In genomic region chr12:25152055-25152454, GRCh38 we compare ENCODE assay signal across 31 cellular contexts. TPM values are rescaled to one million over a fixed set of nuclear protein-coding genes. Genes with fewer than 3 reads are reported as not detected.
DNase-seq lines count a peak whose midpoint lies in the region; FAIRE-seq and TF ChIP-seq lines count a peak whose summit lies in the region.
"Had no signal": no experiment of that assay in that cellular context is flagged by ENCODE, and none has a peak within 500 bp of the region (broad histone marks: within the 10 kb centered on the region; RNA-seq: fewer than 3 reads in every experiment).

No MANE protein-coding gene starts in this region.

- no peaks in the 10 kb centered on the region for H3K9me3 ChIP-seq in astrocyte (ENCODE audit: insufficient read depth, low read depth, low read length)
- H3K9me3 ChIP-seq in hepatocyte (ENCODE audit: low read depth), result no peaks in the 10 kb centered on the region
- H3K9me3 ChIP-seq in smooth muscle cell (replicated peaks; ENCODE audit: low read depth), result no peaks in the 10 kb centered on the region
- H3K9me3 ChIP-seq: suprapubic skin had no signal

- H3K4me3 ChIP-seq in astrocyte (ENCODE audit: insufficient read depth, low read depth, low read length) (no peak overlapping the region), hepatocyte (no peak overlapping the region), smooth muscle cell (no peak overlapping the region)
- H3K4me3 ChIP-seq: PC-9, suprapubic skin had no signal

- peaks cover 16% of the 10 kb centered on the region for H3F3A ChIP-seq in smooth muscle cell (ENCODE audit: low read depth)

- H3K79me2 ChIP-seq in astrocyte (ENCODE audit: insufficient read depth, low read length) (no peaks in the 10 kb centered on the region), hepatocyte (no peaks in the 10 kb centered on the region), smooth muscle cell (ENCODE audit: low read depth) (no peaks in the 10 kb centered on the region)

- H3K4me3 Mint-ChIP-seq in HFFc6 (no peak overlapping the region), astrocyte (ENCODE audit: unreplicated experiment) (no peak overlapping the region)
- H3K4me3 Mint-ChIP-seq: activated naive CD4-positive, alpha-beta T cell treated with anti-CD3 and anti-CD28 coated beads, Interleukin-2, amount 50 U/mL, for 24 hours; mesothelial cell of epicardium; naive thymus-derived CD4-positive, alpha-beta T cell; stimulated activated naive B cell treated with anti-CD40 and anti-IgM and Interleukin-4, amounts not matched to agents 10 μg/mL and 1 μg/mL and 100 μg/mL, for 72 hours had no signal

- H3K9ac ChIP-seq in astrocyte (ENCODE audit: low read length) (no peak overlapping the region), smooth muscle cell (ENCODE audit: low read depth) (peak overlapping the region; percentile 50)

- peak overlapping the region; percentile 46 for H3K4me2 ChIP-seq in astrocyte (ENCODE audit: low read length)
- no peak overlapping the region for H3K4me2 ChIP-seq in hepatocyte
- peak overlapping the region; percentile 30 for H3K4me2 ChIP-seq in smooth muscle cell
- H3K4me2 ChIP-seq: PC-9 had no signal

- no peaks in the 10 kb centered on the region for H3K9me2 ChIP-seq in hepatocyte (replicated peaks; ENCODE audit: insufficient read depth)

- peak overlapping the region; percentile 25 for H2AFZ ChIP-seq in astrocyte (ENCODE audit: low read depth, low read length)
- H2AFZ ChIP-seq in hepatocyte, result no peak overlapping the region
- H2AFZ ChIP-seq in smooth muscle cell (ENCODE audit: low read depth), result peak overlapping the region; percentile 1
- H2AFZ ChIP-seq: PC-9 had no signal

- no peaks in the 10 kb centered on the region for H4K20me1 ChIP-seq in astrocyte (ENCODE audit: insufficient read depth, low read length)
- H4K20me1 ChIP-seq in hepatocyte (ENCODE audit: insufficient read depth, poor library complexity, severe bottlenecking), result no peaks in the 10 kb centered on the region
- no peaks in the 10 kb centered on the region for H4K20me1 ChIP-seq in smooth muscle cell (ENCODE audit: low read depth)

- H3K27me3 Mint-ChIP-seq in HFFc6 (ENCODE audit: insufficient read depth) (no peaks in the 10 kb centered on the region), astrocyte (ENCODE audit: low read depth, unreplicated experiment) (no peaks in the 10 kb centered on the region)
- H3K27me3 Mint-ChIP-seq: activated naive CD4-positive, alpha-beta T cell treated with anti-CD3 and anti-CD28 coated beads, Interleukin-2, amount 50 U/mL, for 24 hours; stimulated activated naive B cell treated with anti-CD40 and anti-IgM and Interleukin-4, amounts not matched to agents 10 μg/mL and 1 μg/mL and 100 μg/mL, for 72 hours had no signal

- H3K36me3 ChIP-seq in astrocyte (ENCODE audit: insufficient read depth, low read length), result no peaks in the 10 kb centered on the region
- H3K36me3 ChIP-seq in hepatocyte (replicated peaks; ENCODE audit: insufficient read depth, low read depth), result no peaks in the 10 kb centered on the region
- H3K36me3 ChIP-seq in smooth muscle cell (ENCODE audit: low read depth), result no peaks in the 10 kb centered on the region
- H3K36me3 ChIP-seq: suprapubic skin had no signal

- no peak for FAIRE-seq in astrocyte (lab: Jason Lieb, UNC)

- no peak for TF ChIP-seq CTCF in HFFc6 (IDR thresholded peaks at IDR 0.05)
- no peak for TF ChIP-seq CTCF in astrocyte (IDR thresholded peaks at IDR 0.05; ENCODE audit: insufficient read depth, low read depth, low read length)
- TF ChIP-seq CTCF in hepatocyte (IDR thresholded peaks at IDR 0.05; ENCODE audit: poor library complexity), result no peak
- no peak for TF ChIP-seq CTCF in smooth muscle cell (IDR thresholded peaks at IDR 0.05; ENCODE audit: borderline replicate concordance, insufficient read depth, poor library complexity, severe bottlenecking)

- no peaks in the 10 kb centered on the region for H3K27me3 ChIP-seq in astrocyte (ENCODE audit: insufficient read depth, low read length)
- H3K27me3 ChIP-seq in hepatocyte, result no peaks in the 10 kb centered on the region
- H3K27me3 ChIP-seq in smooth muscle cell (ENCODE audit: low read depth), result no peaks in the 10 kb centered on the region
- H3K27me3 ChIP-seq: suprapubic skin had no signal

- peaks cover 4% of the 10 kb centered on the region for H3K4me1 ChIP-seq in astrocyte (ENCODE audit: insufficient read depth, low read length)
- peaks cover 5% of the 10 kb centered on the region for H3K4me1 ChIP-seq in hepatocyte (ENCODE audit: insufficient read depth)
- no peaks in the 10 kb centered on the region for H3K4me1 ChIP-seq in smooth muscle cell (ENCODE audit: low read depth)
- H3K4me1 ChIP-seq: Caco-2 had no signal

- no peaks in the 10 kb centered on the region for H3K9me3 Mint-ChIP-seq in HFFc6
- no peaks in the 10 kb centered on the region for H3K9me3 Mint-ChIP-seq in astrocyte (ENCODE audit: unreplicated experiment)
- H3K9me3 Mint-ChIP-seq: activated naive CD4-positive, alpha-beta T cell treated with anti-CD3 and anti-CD28 coated beads, Interleukin-2, amount 50 U/mL, for 24 hours; activated T-helper 2 cell treated with anti-CD3 and anti-CD28 coated beads, Interferon-gamma antibody, Interleukin-2, Interleukin-4, amounts not matched to agents 10 μg/mL and 5 μg/mL and 100 μg/mL, durations not matched to agents 14 hours and 24 hours and 36 hours; mesothelial cell of epicardium; naive thymus-derived CD4-positive, alpha-beta T cell; stimulated activated naive B cell treated with anti-CD40 and anti-IgM and Interleukin-4, amounts not matched to agents 10 μg/mL and 1 μg/mL and 100 μg/mL, for 72 hours had no signal

- peak overlapping the region; percentile 64 for H3K27ac Mint-ChIP-seq in HFFc6
- peak overlapping the region; percentile 73 for H3K27ac Mint-ChIP-seq in astrocyte (ENCODE audit: unreplicated experiment)
- H3K27ac Mint-ChIP-seq: activated T-helper 2 cell treated with anti-CD3 and anti-CD28 coated beads, Interferon-gamma antibody, Interleukin-2, Interleukin-4, amounts not matched to agents 10 μg/mL and 5 μg/mL and 100 μg/mL, durations not matched to agents 14 hours and 24 hours and 36 hours; stimulated activated naive B cell treated with anti-CD40 and anti-IgM and Interleukin-4, amounts not matched to agents 10 μg/mL and 1 μg/mL and 100 μg/mL, for 72 hours had no signal

- H3K27ac ChIP-seq in astrocyte (ENCODE audit: low read depth, low read length), result peak overlapping the region; percentile 60
- H3K27ac ChIP-seq in hepatocyte, result peak overlapping the region; percentile 17
- H3K27ac ChIP-seq in smooth muscle cell (ENCODE audit: low read depth), result peak overlapping the region; percentile 72
- H3K27ac ChIP-seq: C4-2B, PC-9, suprapubic skin, VCaP had no signal

- no peaks in the 10 kb centered on the region for H3K36me3 Mint-ChIP-seq in HFFc6 (ENCODE audit: low read depth)
- H3K36me3 Mint-ChIP-seq in astrocyte (ENCODE audit: low read depth, unreplicated experiment), result no peaks in the 10 kb centered on the region
- H3K36me3 Mint-ChIP-seq: activated naive CD4-positive, alpha-beta T cell treated with anti-CD3 and anti-CD28 coated beads, Interleukin-2, amount 50 U/mL, for 24 hours; mesothelial cell of epicardium; naive thymus-derived CD4-positive, alpha-beta T cell; stimulated activated naive B cell treated with anti-CD40 and anti-IgM and Interleukin-4, amounts not matched to agents 10 μg/mL and 1 μg/mL and 100 μg/mL, for 72 hours had no signal

- DNase-seq in HFFc6 (no peak), astrocyte (ENCODE audit: low read depth) (no peak), hepatocyte (ENCODE audit: low spot score) (no peak), smooth muscle cell (lab: John Stamatoyannopoulos, UW; ENCODE audit: unreplicated experiment) (no peak), hippocampal formation (lab: John Stamatoyannopoulos, UW) (no peak), NOMO-1 (lab: John Stamatoyannopoulos, UW; ENCODE audit: unreplicated experiment in 2 of 2) (no peak), COR-L47 (lab: John Stamatoyannopoulos, UW) (no peak), NCI-H69 (lab: John Stamatoyannopoulos, UW) (no peak)
- DNase-seq: activated CD4-positive, alpha-beta T cell treated with anti-CD3 and anti-CD28 coated beads for 4 hours; Caco-2; DMS79; effector CD4-positive, alpha-beta T cell; erythroblast; KBM-7; naive thymus-derived CD4-positive, alpha-beta T cell; NCI-H1105 treated with DMSO at 0.1 percent for 48 hours; NCI-H187 treated with DMSO at 0.1 percent for 48 hours; NCI-H2171; PC-9; stimulated activated naive B cell treated with anti-CD40 and anti-IgM and Interleukin-4, amounts not matched to agents 10 μg/mL and 1 μg/mL and 100 μg/mL, for 72 hours; T-helper 9 cell had no signal

- H3K4me1 Mint-ChIP-seq in HFFc6 (ENCODE audit: low read depth) (peaks cover 53% of the 10 kb centered on the region), astrocyte (ENCODE audit: low read depth, unreplicated experiment) (peaks cover 7% of the 10 kb centered on the region)

- 81% methylated on average over 5 of the region's 5 CpGs for WGBS in hepatocyte (ENCODE audit: low lambda C conversion rate, missing lambda C conversion rate)
- 83% methylated on average over 5 of the region's 5 CpGs for WGBS in smooth muscle cell (ENCODE audit: low lambda C conversion rate)

RNA-seq across cellular contexts. Expression of gene DNAI7, which starts 42.9 kb away (rescaled TPM):
- under 1 TPM in 4 of 6 experiments, not detected in 2; 0.16 to 0.48 (median 0.30) TPM for total RNA-seq in HFFc6 (2021; fragmentation: NEBNext Ultra II Directional; extraction: Animal tissue kit (Norgen Biotek cat#: 25700))
- total RNA-seq in astrocyte (0.23 TPM in 1 of 2 replicates, not detected in the other), hepatocyte (not detected in 2 replicates), smooth muscle cell (not detected in 2 replicates)
- polyA plus RNA-seq in hepatocyte (not detected in 2 replicates), smooth muscle cell (not detected in 2 replicates)
- total RNA-seq: activated T-helper 2 cell treated with anti-CD3 and anti-CD28 coated beads, Interferon-gamma antibody, Interleukin-2, Interleukin-4, amounts not matched to agents 10 μg/mL and 5 μg/mL and 100 μg/mL, durations not matched to agents 14 hours and 24 hours and 36 hours; bronchial epithelial cell; fibroblast of villous mesenchyme; NCI-H460; pulmonary artery endothelial cell had no signal

RNA-seq across cellular contexts. Expression of gene ETFRF1, which starts 43.0 kb away (rescaled TPM):
- total RNA-seq in HFFc6 (2021; fragmentation: NEBNext Ultra II Directional; extraction: Animal tissue kit (Norgen Biotek cat#: 25700)), result 10 to 100 TPM; 19.1 to 29.2 (median 25.7) TPM
- total RNA-seq in astrocyte (6.7 and 9.2 TPM in 2 replicates), hepatocyte (37.8 and 48.3 TPM in 2 replicates), smooth muscle cell (18.6 and 20.4 TPM in 2 replicates)
- polyA plus RNA-seq in hepatocyte (27.9 and 35.2 TPM in 2 replicates), smooth muscle cell (11.2 and 14.9 TPM in 2 replicates)

Comparison
In these comparisons a context has a peak if more than half of its experiments do, and no peak if none do; other contexts are left out.
1. H3K27ac ChIP-seq: peak in every context shown above with its lines; median percentile 72 in smooth muscle cell; 60 in astrocyte; 17 in hepatocyte.